18 cellular contexts compared by ENCODE assay signal in the genomic region with DNA sequence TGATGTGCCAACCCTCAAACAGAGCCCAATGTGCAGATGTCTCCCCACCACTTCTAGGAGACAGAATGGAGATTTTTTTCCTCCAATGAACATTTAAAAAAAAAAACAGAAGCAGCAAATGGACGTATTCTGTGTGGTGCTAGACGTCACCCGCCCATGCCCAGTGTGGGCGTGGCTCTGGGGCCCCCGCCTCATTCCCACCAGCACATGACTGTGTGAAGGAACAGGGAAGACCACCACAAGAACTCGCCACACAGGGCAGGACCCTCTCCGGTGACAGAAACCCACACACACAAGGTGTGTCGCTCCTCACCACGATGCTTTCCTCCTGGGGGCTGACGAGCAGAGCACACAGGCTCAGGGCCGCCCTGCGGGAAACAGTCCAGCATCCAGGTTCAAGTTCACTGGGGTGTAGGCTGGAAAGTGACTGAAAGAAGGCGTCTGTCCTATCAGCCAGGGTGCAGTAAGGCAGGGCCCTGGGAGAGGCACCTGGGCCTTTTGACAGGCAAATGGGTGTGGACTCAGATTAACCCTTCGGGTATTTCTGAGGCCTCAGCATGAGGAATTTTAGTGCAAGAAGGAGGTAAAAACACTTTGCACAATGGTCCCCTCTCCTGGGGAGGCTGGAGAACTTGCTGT. TPM values are rescaled to one million over a fixed set of nuclear protein-coding genes. Genes with fewer than 3 reads are reported as not detected.
DNase-seq lines count a peak whose midpoint lies in the region; ATAC-seq, FAIRE-seq and TF ChIP-seq lines count a peak whose summit lies in the region.
"Had no signal": no experiment of that assay in that cellular context is flagged by ENCODE, and none has a peak within 500 bp of the region (broad histone marks: within the 10 kb centered on the region; RNA-seq: fewer than 3 reads in every experiment).

No MANE protein-coding gene starts in this region.

- TF ChIP-seq POLR2A in K562 (conservative IDR thresholded peaks at IDR 0.05): no peak
- no peak for TF ChIP-seq POLR2A in transverse colon (IDR thresholded peaks at IDR 0.05)

- H3K27ac Mint-ChIP-seq in activated CD4-positive, alpha-beta T cell treated with anti-CD3 and anti-CD28 coated beads for 36 hours: peak overlapping the region; percentile 75
- H3K27ac Mint-ChIP-seq in stimulated activated effector memory CD8-positive, alpha-beta T cell treated with anti-CD3 and anti-CD28 coated beads, Interleukin-12 subunit alpha, Interleukin-12 subunit beta, amount 100 ng/mL, for 72 hours: no peak overlapping the region

- H3K27ac ChIP-seq in HEK293 (ENCODE audit: extremely low read depth, low read depth, low read length) (no peak overlapping the region), K562 (ENCODE audit: extremely low read depth, low read depth, low read length) (no peak overlapping the region), trophoblast cell (ENCODE audit: low read depth, low read length) (no peak overlapping the region), transverse colon (no peak overlapping the region)
- H3K27ac ChIP-seq: 22Rv1, C4-2B, SJSA1 had no signal

- no peaks in the 10 kb centered on the region for H3K9me3 Mint-ChIP-seq in activated CD4-positive, alpha-beta T cell treated with anti-CD3 and anti-CD28 coated beads for 36 hours (ENCODE audit: low read depth)
- H3K9me3 Mint-ChIP-seq in stimulated activated effector memory CD8-positive, alpha-beta T cell treated with anti-CD3 and anti-CD28 coated beads, Interleukin-12 subunit alpha, Interleukin-12 subunit beta, amount 100 ng/mL, for 72 hours: no peaks in the 10 kb centered on the region

- H3K36me3 ChIP-seq in HEK293 (ENCODE audit: control insufficient read depth in 2 of 2, insufficient read depth in 1 of 2, low read length in 2 of 2) (peaks cover 0 to 78% of the 10 kb centered on the region in 2 experiments; a peak in 2 of 3 replicates), K562 (ENCODE audit: control insufficient read depth, insufficient read depth, low read length) (peaks cover 83% of the 10 kb centered on the region; the same call in 2 of the 3 replicates), trophoblast cell (ENCODE audit: control insufficient read depth in 1 of 2, insufficient read depth in 2 of 2, low read length in 2 of 2) (peaks cover 40 to 46% of the 10 kb centered on the region in 2 experiments), transverse colon (peaks cover 0 to 17% (median 4%) of the 10 kb centered on the region in 4 donors)

- peaks cover 27% of the 10 kb centered on the region for H3K4me1 Mint-ChIP-seq in activated CD4-positive, alpha-beta T cell treated with anti-CD3 and anti-CD28 coated beads for 36 hours
- peaks cover 35% of the 10 kb centered on the region for H3K4me1 Mint-ChIP-seq in stimulated activated effector memory CD8-positive, alpha-beta T cell treated with anti-CD3 and anti-CD28 coated beads, Interleukin-12 subunit alpha, Interleukin-12 subunit beta, amount 100 ng/mL, for 72 hours

- POLR2A ChIA-PET in activated CD4-positive, alpha-beta T cell treated with anti-CD3 and anti-CD28 coated beads for 36 hours (lab: Charles Lee): no interaction called here
- POLR2A ChIA-PET in HEK293 (lab: Yijun Ruan, JAX) (no interaction called here), K562 (lab: Yijun Ruan, JAX) (interaction anchor here (0.6 kb wide), 1 partner anchor 69 kb away, joined by 3 read pairs; no protein-coding TSS in a partner anchor)

- no peak overlapping the region for H4K12ac ChIP-seq in trophoblast cell (ENCODE audit: low read depth, low read length)

- FAIRE-seq in K562 (lab: Jason Lieb, UNC): no peak
- FAIRE-seq: H1 had no signal

- H3K9me1 ChIP-seq in K562 (ENCODE audit: control insufficient read depth, insufficient read depth, low read length): peaks cover 4% of the 10 kb centered on the region

- H3K27me3 ChIP-seq in K562 (ENCODE audit: control insufficient read depth in 2 of 2, insufficient read depth in 2 of 2, low read length in 2 of 2) (no peaks in the 10 kb centered on the region), trophoblast cell (ENCODE audit: insufficient read depth, low read length) (no peaks in the 10 kb centered on the region), transverse colon (no peaks in the 10 kb centered on the region)
- H3K27me3 ChIP-seq: SJSA1 had no signal

- in situ Hi-C loops in K562 (cut with MboI): no loop called here
- in situ Hi-C loops in transverse colon (cut with MboI; ENCODE audit: low pct_ligation_motif_present in 1 of 4, low pct_unique_long_range_greater_than_20kb in 1 of 4, low sequenced_read_pairs in 3 of 4): no loop called here

- no peak overlapping the region for H3K4me3 Mint-ChIP-seq in activated CD4-positive, alpha-beta T cell treated with anti-CD3 and anti-CD28 coated beads for 36 hours
- no peak overlapping the region for H3K4me3 Mint-ChIP-seq in stimulated activated effector memory CD8-positive, alpha-beta T cell treated with anti-CD3 and anti-CD28 coated beads, Interleukin-12 subunit alpha, Interleukin-12 subunit beta, amount 100 ng/mL, for 72 hours

- no peak overlapping the region for H2AK5ac ChIP-seq in trophoblast cell (ENCODE audit: low read length)

- H3K9me3 ChIP-seq in HEK293 (ENCODE audit: control insufficient read depth, insufficient read depth, low read depth, low read length) (no peaks in the 10 kb centered on the region), K562 (replicated peaks; ENCODE audit: control insufficient read depth, insufficient read depth, low read depth, low read length) (no peaks in the 10 kb centered on the region), trophoblast cell (ENCODE audit: insufficient read depth, low read depth, low read length) (peaks cover 2% of the 10 kb centered on the region), transverse colon (no peaks in the 10 kb centered on the region)
- H3K9me3 ChIP-seq: SJSA1 had no signal

- no peak overlapping the region for H3K4ac ChIP-seq in trophoblast cell (ENCODE audit: low read depth, low read length)

- WGBS in K562 (ENCODE audit: insufficient coverage, low coverage, missing lambda C conversion rate): 82% methylated on average over 14 of the region's 14 CpGs
- WGBS in trophoblast cell (ENCODE audit: extremely low coverage, insufficient coverage, insufficient read length): no CpG with 5 or more reads among the region's 14 CpGs
- 85% methylated on average over 14 of the region's 14 CpGs; no CpG with 5 or more reads in 1 of the 2 donors for WGBS in transverse colon (ENCODE audit: low coverage in 1 of 2), 2 donors

- no peaks in the 10 kb centered on the region; the same call in 1 of the 2 replicates for H4K20me1 ChIP-seq in K562 (replicated peaks; ENCODE audit: control insufficient read depth, insufficient read depth, low read length)

- H3K79me1 ChIP-seq in trophoblast cell (ENCODE audit: low read length): no peaks in the 10 kb centered on the region

- H3K79me2 ChIP-seq in K562 (ENCODE audit: control insufficient read depth, insufficient read depth, low read length): no peaks in the 10 kb centered on the region
- no peaks in the 10 kb centered on the region for H3K79me2 ChIP-seq in trophoblast cell (ENCODE audit: control insufficient read depth, insufficient read depth, low read length, poor library complexity)

- H2BK5ac ChIP-seq in trophoblast cell (ENCODE audit: low read depth, low read length, poor library complexity): no peak overlapping the region

- TF ChIP-seq CTCF in HEK293 (tag by site-specific recombination; IDR thresholded peaks at IDR 0.05) (no peak), K562 (IDR thresholded peaks at IDR 0.05 in 2 of 3, conservative IDR thresholded peaks at IDR 0.05 in 1 of 3; ENCODE audit: insufficient read depth in 2 of 3, low read depth in 1 of 3, low read length in 3 of 3) (no peak), transverse colon (IDR thresholded peaks at IDR 0.05) (no peak)

- H3K4me3 ChIP-seq in HEK293 (ENCODE audit: low read depth, low read length) (no peak overlapping the region), K562 (no peak overlapping the region), trophoblast cell (ENCODE audit: low read depth, low read length) (peak overlapping the region; percentile 5), transverse colon (no peak overlapping the region)
- H3K4me3 ChIP-seq: SJSA1 had no signal

- no peak for TF ChIP-seq RAD21 in K562 (CRISPR knock-in tag; conservative IDR thresholded peaks at IDR 0.05 in 1 of 2, IDR thresholded peaks at IDR 0.05 in 1 of 2)

- DNase-seq in activated CD4-positive, alpha-beta T cell treated with anti-CD3 and anti-CD28 coated beads for 36 hours: no peak
- DNase-seq in activated CD4-positive, alpha-beta T cell treated with anti-CD3 and anti-CD28 coated beads, Interleukin-2, amount 50 U/mL, for 1 hour: no peak
- DNase-seq in K562 (ENCODE audit: extremely low read depth in 1 of 4, low spot score in 3 of 4) (no peak), trophoblast cell (no peak), COR-L47 (lab: John Stamatoyannopoulos, UW) (no peak), transverse colon (no peak)
- DNase-seq in stimulated activated effector memory CD8-positive, alpha-beta T cell treated with anti-CD3 and anti-CD28 coated beads, Interleukin-12 subunit alpha, Interleukin-12 subunit beta, amount 100 ng/mL, for 72 hours (ENCODE audit: low spot score in 2 of 2): no peak
- DNase-seq: DND-41, GF-D8, KG1, NCI-H1092, NCI-H2227 treated with DMSO at 0.1 percent for 48 hours, NCI-H526 treated with DMSO at 0.1 percent for 48 hours had no signal

- H3K27me3 Mint-ChIP-seq in activated CD4-positive, alpha-beta T cell treated with anti-CD3 and anti-CD28 coated beads for 36 hours: no peaks in the 10 kb centered on the region

- no peak for ATAC-seq in activated CD4-positive, alpha-beta T cell treated with anti-CD3 and anti-CD28 coated beads for 36 hours
- ATAC-seq in K562: no peak
- ATAC-seq in stimulated activated effector memory CD8-positive, alpha-beta T cell treated with anti-CD3 and anti-CD28 coated beads, Interleukin-12 subunit alpha, Interleukin-12 subunit beta, amount 100 ng/mL, for 72 hours: no peak

- no peak overlapping the region for H3K23ac ChIP-seq in trophoblast cell (ENCODE audit: low read length)

- BruUV-seq in K562 (replicated peaks; lab: Mats Ljungman, UMichigan): no TSS peak

- TF ChIP-seq EP300 in K562 (IDR thresholded peaks at IDR 0.05; ENCODE audit: low read length) (no peak), transverse colon (IDR thresholded peaks at IDR 0.05; ENCODE audit: low read depth) (no peak)

- no peak overlapping the region for H3K14ac ChIP-seq in trophoblast cell (ENCODE audit: low read length)

- H2BK12ac ChIP-seq in trophoblast cell (ENCODE audit: low read length): no peak overlapping the region

- H2AFZ ChIP-seq in K562 (ENCODE audit: low read depth, low read length): no peak overlapping the region
- H2AFZ ChIP-seq in trophoblast cell (ENCODE audit: insufficient read depth, low read length, poor library complexity): no peak overlapping the region

- no peak overlapping the region for H4K8ac ChIP-seq in trophoblast cell (ENCODE audit: low read depth, low read length)

- H4K91ac ChIP-seq in trophoblast cell (ENCODE audit: low read depth, low read length): no peak overlapping the region

- no peak overlapping the region for H3K18ac ChIP-seq in trophoblast cell (ENCODE audit: low read length)

- H3K4me2 ChIP-seq in K562 (ENCODE audit: insufficient read depth, low read length): no peak overlapping the region
- no peak overlapping the region for H3K4me2 ChIP-seq in trophoblast cell (ENCODE audit: low read length)

- peaks cover 40% of the 10 kb centered on the region for H3K36me3 Mint-ChIP-seq in activated CD4-positive, alpha-beta T cell treated with anti-CD3 and anti-CD28 coated beads for 36 hours (ENCODE audit: low read depth)
- peaks cover 77% of the 10 kb centered on the region for H3K36me3 Mint-ChIP-seq in stimulated activated effector memory CD8-positive, alpha-beta T cell treated with anti-CD3 and anti-CD28 coated beads, Interleukin-12 subunit alpha, Interleukin-12 subunit beta, amount 100 ng/mL, for 72 hours

- CTCF ChIA-PET in activated CD4-positive, alpha-beta T cell treated with anti-CD3 and anti-CD28 coated beads for 36 hours (lab: Charles Lee): interaction anchor here (0.6 kb wide), 1 partner anchor 1087 kb away, joined by 3 read pairs; no protein-coding TSS in a partner anchor
- CTCF ChIA-PET in HEK293 (lab: Yijun Ruan, JAX) (no interaction called here), K562 (lab: Yijun Ruan, JAX; ENCODE audit: low intra/inter-chr PET ratio) (no interaction called here)

- H3K9ac ChIP-seq in K562 (ENCODE audit: insufficient read depth in 1 of 2, low read depth in 2 of 2, low read length in 2 of 2) (peak overlapping the region in 1 of 2 experiments; percentile 40; a peak in 1 of 4 replicates), trophoblast cell (ENCODE audit: low read length) (no peak overlapping the region)

- no peak overlapping the region for H2BK120ac ChIP-seq in trophoblast cell (ENCODE audit: insufficient read depth, low read length, poor library complexity)

- H3K4me1 ChIP-seq in HEK293 (ENCODE audit: control insufficient read depth, insufficient read depth, low read length) (no peaks in the 10 kb centered on the region), K562 (replicated peaks in 1 of 2; ENCODE audit: control insufficient read depth in 2 of 2, insufficient read depth in 2 of 2, low read length in 2 of 2) (peaks cover 0 to 8% of the 10 kb centered on the region in 2 experiments; a peak in 1 of 5 replicates), trophoblast cell (ENCODE audit: control insufficient read depth in 1 of 2, insufficient read depth in 2 of 2, low read length in 2 of 2) (no peaks in the 10 kb centered on the region), transverse colon (peaks cover 0 to 3% (median 0%) of the 10 kb centered on the region in 4 donors)
- H3K4me1 ChIP-seq: SJSA1 had no signal

- intact Hi-C loops in activated CD4-positive, alpha-beta T cell treated with anti-CD3 and anti-CD28 coated beads for 36 hours (cut with DNase I, micrococcal nuclease): no loop called here
- intact Hi-C loops in K562 (cut with micrococcal nuclease) (no loop called here), transverse colon (cut with DNase I; ENCODE audit: low total_unique reads) (no loop called here)

RNA-seq across cellular contexts. Expression of a gene that starts 53.5 kb away (rescaled TPM):
- total RNA-seq in activated CD4-positive, alpha-beta T cell treated with anti-CD3 and anti-CD28 coated beads for 36 hours: 10 to 100 TPM; 67.0 to 77.3 TPM
- 250 and 422 TPM in 2 replicates for total RNA-seq in K562 (2011; cell fraction: chromatin; rRNA removed; ENCODE audit: low replicate concordance)
- total RNA-seq in K562 (2011; cell fraction: nucleolus; rRNA removed): 176 and 189 TPM in 2 replicates
- total RNA-seq in K562 (2011; cell fraction: nucleoplasm; rRNA removed): 187 and 203 TPM in 2 replicates
- 52.7 and 59.4 TPM in 2 replicates for total RNA-seq in K562 (2014; rRNA removed)
- total RNA-seq in K562 (2014; rRNA removed; fragmentation: Illumina TruSeq; extraction: Trizol): 17.9 and 25.5 TPM in 2 replicates
- total RNA-seq in K562 (2015; rRNA removed; fragmentation: Illumina TruSeq; extraction: Trizol): 31.8 and 32.8 TPM in 2 replicates
- 62.8 and 68.1 TPM in 2 replicates for total RNA-seq in K562 (2021)
- 23.7 and 24.9 TPM in 2 replicates for polyA plus RNA-seq in K562 (2011; rRNA removed)
- polyA plus RNA-seq in K562 (2011; cell fraction: cytosol; rRNA removed): 17.9 and 23.5 TPM in 2 replicates
- polyA plus RNA-seq in K562 (2011; cell fraction: nucleus; rRNA removed): 66.5 and 112 TPM in 2 replicates
- 35.3 and 39.1 TPM in 2 replicates for polyA plus RNA-seq in K562 (2012)
- polyA plus RNA-seq in K562 (2014; fragmentation: Illumina TruSeq; extraction: Trizol): 37.3 and 48.5 TPM in 2 replicates
- 1 to 10 TPM; 1.3 to 2.5 TPM for polyA plus RNA-seq in K562 (2014; fragmentation: Nextera tagmentation; extraction: Ambion mirVana)
- 53.5 and 63.4 TPM in 2 replicates for polyA plus RNA-seq in K562 (2014; rRNA removed)
- polyA minus RNA-seq in K562 (2011; rRNA and poly(A)+ RNA removed): 19.2 and 19.3 TPM in 2 replicates
- 18.8 and 24.5 TPM in 2 replicates for polyA minus RNA-seq in K562 (2011; cell fraction: cytosol; rRNA and poly(A)+ RNA removed)
- 33.5 and 52.0 TPM in 2 replicates for polyA minus RNA-seq in K562 (2011; cell fraction: nucleus; rRNA and poly(A)+ RNA removed)
- polyA plus RNA-seq in trophoblast cell (2013): 12.8 and 14.2 TPM in 2 replicates
- 100 to 1,000 TPM in 1 of 4 donors, 10 to 100 TPM in 3; 45.2 to 193 (median 57.4) TPM for total RNA-seq in transverse colon
